11 cellular contexts compared by ENCODE assay signal in genomic region chr22:44659140-44659539, GRCh38. TPM values are rescaled to one million over a fixed set of nuclear protein-coding genes. Genes with fewer than 3 reads are reported as not detected.
DNase-seq lines count a peak whose midpoint lies in the region; ATAC-seq, FAIRE-seq and TF ChIP-seq lines count a peak whose summit lies in the region.
"Had no signal": no experiment of that assay in that cellular context is flagged by ENCODE, and none has a peak within 500 bp of the region (broad histone marks: within the 10 kb centered on the region; RNA-seq: fewer than 3 reads in every experiment).

No MANE protein-coding gene starts in this region.

- no peak overlapping the region for H3K4me3 Mint-ChIP-seq in nephron progenitor cell

- peak overlapping the region; percentile 50 for H2AFZ ChIP-seq in GM23248

- peaks cover 52% of the 10 kb centered on the region for H3K4me1 Mint-ChIP-seq in nephron progenitor cell

- DNase-seq in GM23248 (peak; percentile 84), cerebellar cortex (ENCODE audit: low spot score) (peak; percentile 69), kidney (peak; percentile 73), iPS-NIHi7 (ENCODE audit: extremely low spot score) (no peak), nephron progenitor cell (no peak), uterus (no peak), left colon (no peak)
- DNase-seq: Caco-2, NCI-H2081 had no signal

- no peak overlapping the region for H3K4me2 ChIP-seq in GM23248 (ENCODE audit: unreplicated experiment)
- H3K4me2 ChIP-seq: smooth muscle cell had no signal

- H3K27ac Mint-ChIP-seq in nephron progenitor cell, result no peak overlapping the region

- no peaks in the 10 kb centered on the region for H4K20me1 ChIP-seq in GM23248 (ENCODE audit: insufficient read depth)

- no peaks in the 10 kb centered on the region for H3K9me2 ChIP-seq in GM23248 (ENCODE audit: insufficient read depth)

- FAIRE-seq in kidney (lab: Jason Lieb, UNC), result no peak

- H3K27ac ChIP-seq in GM23248 (peak overlapping the region; percentile 63), kidney (ENCODE audit: low read depth in 2 of 2, low read length in 2 of 2) (no peak overlapping the region), skeletal muscle tissue (ENCODE audit: low read depth, low read length) (no peak overlapping the region), uterus (no peak overlapping the region)

- H3K9me3 ChIP-seq in GM23248 (ENCODE audit: low read depth) (no peaks in the 10 kb centered on the region), kidney (ENCODE audit: control insufficient read depth in 1 of 2, low read length in 2 of 2) (no peaks in the 10 kb centered on the region), skeletal muscle tissue (ENCODE audit: control insufficient read depth in 3 of 3, low read length in 3 of 3) (no peaks in the 10 kb centered on the region), uterus (no peaks in the 10 kb centered on the region)
- H3K9me3 ChIP-seq: Caco-2 had no signal

- H3K4me3 ChIP-seq in GM23248 (no peak overlapping the region), kidney (ENCODE audit: low read length in 2 of 2) (no peak overlapping the region), skeletal muscle tissue (ENCODE audit: low read length in 3 of 3) (peak overlapping the region in 2 of 3 donors; percentile 30 to 35), uterus (no peak overlapping the region)
- H3K4me3 ChIP-seq: smooth muscle cell had no signal

- H3K36me3 ChIP-seq in GM23248 (ENCODE audit: low read depth), result no peaks in the 10 kb centered on the region
- no peaks in the 10 kb centered on the region for H3K36me3 ChIP-seq in kidney (ENCODE audit: control insufficient read depth in 1 of 2, insufficient read depth in 2 of 2, low read length in 2 of 2)
- no peaks in the 10 kb centered on the region for H3K36me3 ChIP-seq in skeletal muscle tissue (ENCODE audit: control insufficient read depth in 3 of 3, insufficient read depth in 3 of 3, low read length in 3 of 3)
- no peaks in the 10 kb centered on the region for H3K36me3 ChIP-seq in uterus

- intact Hi-C loops in kidney (cut with DNase I), result no loop called here
- intact Hi-C loops in uterus (cut with DNase I; ENCODE audit: low total_unique reads), result no loop called here
- intact Hi-C loops in left colon (cut with DNase I, micrococcal nuclease), result no loop called here

- in situ Hi-C loops in GM23248 (cut with MboI), result no loop called here

- no peaks in the 10 kb centered on the region for H3K79me2 ChIP-seq in GM23248 (ENCODE audit: insufficient read depth)

- no peaks in the 10 kb centered on the region for H3K27me3 Mint-ChIP-seq in nephron progenitor cell (ENCODE audit: low read depth, poor library complexity)

- H3K36me3 Mint-ChIP-seq in nephron progenitor cell (ENCODE audit: low read depth), result no peaks in the 10 kb centered on the region

- no peak for TF ChIP-seq CTCF in kidney (IDR thresholded peaks at IDR 0.05; ENCODE audit: borderline replicate concordance, extremely low read depth, insufficient read depth)
- no peak for TF ChIP-seq CTCF in nephron progenitor cell (IDR thresholded peaks at IDR 0.05)
- no peak for TF ChIP-seq CTCF in uterus (IDR thresholded peaks at IDR 0.05)

- ATAC-seq in left colon, result no peak

- H3K4me1 ChIP-seq in GM23248 (ENCODE audit: insufficient read depth), result peaks cover 13% of the 10 kb centered on the region
- peaks cover 0 to 5% of the 10 kb centered on the region in 2 donors for H3K4me1 ChIP-seq in kidney (ENCODE audit: control insufficient read depth in 1 of 2, insufficient read depth in 1 of 2, low read depth in 1 of 2, low read length in 2 of 2)
- H3K4me1 ChIP-seq in skeletal muscle tissue (ENCODE audit: control insufficient read depth in 3 of 3, insufficient read depth in 3 of 3, low read length in 3 of 3), result peaks cover 18 to 27% (median 25%) of the 10 kb centered on the region in 3 donors
- no peaks in the 10 kb centered on the region for H3K4me1 ChIP-seq in uterus
- H3K4me1 ChIP-seq: Caco-2 had no signal

- H3K27me3 ChIP-seq in GM23248 (replicated peaks; ENCODE audit: insufficient read depth), result no peaks in the 10 kb centered on the region
- peaks cover 0 to 22% (median 7%) of the 10 kb centered on the region in 3 donors for H3K27me3 ChIP-seq in skeletal muscle tissue (ENCODE audit: control insufficient read depth in 3 of 3, insufficient read depth in 3 of 3, low read length in 3 of 3)
- H3K27me3 ChIP-seq in uterus, result no peaks in the 10 kb centered on the region

- no peak for TF ChIP-seq POLR2A in uterus (IDR thresholded peaks at IDR 0.05)

- 14 to 21% methylated on average over 5 of the region's 6 CpGs for WGBS in GM23248 (ENCODE audit: low coverage in 1 of 2, low lambda C conversion rate in 2 of 2, missing lambda C conversion rate in 2 of 2), 2 experiments

- 0 out of 2 replicates have a peak, but pooled peaks cover 6% of the 10 kb centered on the region for H3F3A ChIP-seq in GM23248 (ENCODE audit: insufficient read depth)

- no peaks in the 10 kb centered on the region for H3K9me3 Mint-ChIP-seq in nephron progenitor cell

- H3K9ac ChIP-seq in GM23248, result peak overlapping the region; percentile 61
- H3K9ac ChIP-seq in kidney (ENCODE audit: low read length in 2 of 2), result no peak overlapping the region
- peak overlapping the region in 1 of 3 donors; percentile 40 for H3K9ac ChIP-seq in skeletal muscle tissue (ENCODE audit: low read depth in 1 of 3, low read length in 3 of 3)

RNA-seq across cellular contexts. Expression of gene PRR5, which starts 42.9 kb away (rescaled TPM):
- total RNA-seq in GM23248 (2014; rRNA removed; shearing (Covaris generic)), result 20.0 and 24.0 TPM in 2 replicates
- 18.2 and 18.9 TPM in 2 replicates for polyA plus RNA-seq in GM23248 (2016; fragmentation: Nextera tagmentation; extraction: Ambion mirVana)
- 24.0 TPM for total RNA-seq in kidney
- 46.0 TPM for polyA plus RNA-seq in kidney (ENCODE audit: insufficient read depth, low read depth, low replicate concordance)
- 17.2 TPM for total RNA-seq in skeletal muscle tissue
- total RNA-seq in uterus, result 10 to 100 TPM in 2 of 4 donors, 1 to 10 TPM in 1, under 1 TPM in 1; 0.29 to 20.0 (median 10.8) TPM
- 10 to 100 TPM; 27.8 to 32.5 TPM for total RNA-seq in left colon

Comparison
In these comparisons a context has a peak if more than half of its experiments do, and no peak if none do; other contexts are left out.
1. DNase-seq: peak in GM23248 (single experiment), cerebellar cortex (single experiment) and kidney (single experiment); none in iPS-NIHi7 (single experiment), nephron progenitor cell (single experiment), uterus (0 of 2) and left colon (0 of 2).
2. H3K4me3 ChIP-seq: peak in skeletal muscle tissue (2 of 3); none in GM23248 (single experiment), kidney (0 of 2) and uterus (0 of 2).